In the genomic region with DNA sequence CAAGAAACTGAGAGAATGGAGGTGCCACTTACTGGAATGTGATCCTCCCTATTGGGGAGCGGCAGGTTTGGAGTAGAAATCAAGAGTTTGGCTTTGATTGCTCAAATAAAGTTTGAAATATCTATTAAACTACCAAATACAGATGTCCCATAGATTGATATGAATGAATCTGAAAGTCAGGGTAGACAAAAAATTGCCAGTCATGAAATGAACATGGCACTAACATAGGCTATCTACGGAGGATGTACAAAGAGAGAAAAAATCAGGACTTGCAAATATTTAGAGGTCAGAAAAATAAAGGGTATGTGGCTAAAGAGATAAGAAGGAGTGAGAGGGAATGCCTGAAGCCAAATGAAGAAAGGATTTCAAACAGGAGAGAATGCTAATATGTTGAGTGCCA, we compare ENCODE assay signal across 23 cellular contexts.
A peak's percentile ranks its signal among the peaks of the same experiment; 100 is the strongest.
DNase-seq lines count a peak whose midpoint lies in the region; ATAC-seq, FAIRE-seq and TF ChIP-seq lines count a peak whose summit lies in the region.
"Had no signal": no experiment of that assay in that cellular context is flagged by ENCODE, and none has a peak within 500 bp of the region (broad histone marks: within the 10 kb centered on the region; RNA-seq: fewer than 3 reads in every experiment).

No MANE protein-coding gene starts in this region.

- no peak for TF ChIP-seq POLR2A in A549 (IDR thresholded peaks at IDR 0.05; ENCODE audit: low read length)

- CTCF ChIA-PET in A549 (lab: Yijun Ruan, JAX) (no interaction called here), Caco-2 (lab: Charles Lee) (no interaction called here)

- no peak overlapping the region for H2BK5ac ChIP-seq in mesendoderm (ENCODE audit: low read length)

- H3K79me1 ChIP-seq in mesendoderm (ENCODE audit: low read length) = no peaks in the 10 kb centered on the region

- H3K4me1 ChIP-seq in A549 = no peaks in the 10 kb centered on the region
- peaks cover 29% of the 10 kb centered on the region for H3K4me1 ChIP-seq in Caco-2
- H3K4me1 ChIP-seq in mesendoderm (ENCODE audit: control insufficient read depth, low read depth, low read length) = no peaks in the 10 kb centered on the region
- H3K4me1 ChIP-seq: BLaER1 treated with 17β-estradiol and CSF1 and Interleukin-3, amounts not matched to agents 10 nM and 100 nM had no signal

- H3K4me1 Mint-ChIP-seq in Caco-2 (ENCODE audit: low read depth, unreplicated experiment) = peaks cover 15% of the 10 kb centered on the region
- H3K4me1 Mint-ChIP-seq in activated T-helper 17 cell treated with anti-CD3 and anti-CD28 coated beads, Interleukin-2, amount 50 U/mL, for 72 hours = no peaks in the 10 kb centered on the region
- H3K4me1 Mint-ChIP-seq: B cell had no signal

- H4K5ac ChIP-seq in mesendoderm (ENCODE audit: low read length) = no peak overlapping the region

- DNase-seq in A549 (ENCODE audit: low read depth in 1 of 2, low spot score in 1 of 2) = no peak
- no peak for DNase-seq in Caco-2
- peak; percentile 75 for DNase-seq in mesendoderm
- DNase-seq in NCI-H2107 (lab: John Stamatoyannopoulos, UW) = no peak
- DNase-seq: 8988T; AML-193; CD4-positive, alpha-beta T cell; CD8-positive, alpha-beta T cell; DMS 273 treated with DMSO at 0.1 percent for 48 hours; DMS153; DMS53; DMS79; DND-41; EL; GDM1 had no signal

- FAIRE-seq in A549 (lab: Jason Lieb, UNC) = no peak
- FAIRE-seq: A204.1, GM12878, GM12892, GM18507 had no signal

- no peak overlapping the region for H3K23ac ChIP-seq in mesendoderm (ENCODE audit: low read length)

- no peaks in the 10 kb centered on the region for H3K9me3 ChIP-seq in A549
- no peaks in the 10 kb centered on the region for H3K9me3 ChIP-seq in Caco-2
- H3K9me3 ChIP-seq: BLaER1 treated with 17β-estradiol and CSF1 and Interleukin-3, amounts not matched to agents 10 nM and 100 nM had no signal

- H3K27me3 Mint-ChIP-seq in Caco-2 (ENCODE audit: insufficient read depth, unreplicated experiment) = no peaks in the 10 kb centered on the region
- no peaks in the 10 kb centered on the region for H3K27me3 Mint-ChIP-seq in activated T-helper 17 cell treated with anti-CD3 and anti-CD28 coated beads, Interleukin-2, amount 50 U/mL, for 72 hours
- H3K27me3 Mint-ChIP-seq: B cell; CD4-positive, alpha-beta T cell had no signal

- H3K36me3 ChIP-seq in Caco-2 (ENCODE audit: control insufficient read depth, insufficient read depth, low read length) = no peaks in the 10 kb centered on the region
- H3K36me3 ChIP-seq in mesendoderm (ENCODE audit: control insufficient read depth, insufficient read depth, low read length) = no peaks in the 10 kb centered on the region
- H3K36me3 ChIP-seq: BLaER1 treated with 17β-estradiol and CSF1 and Interleukin-3, amounts not matched to agents 10 nM and 100 nM had no signal

- H3K27ac ChIP-seq in A549 = no peak overlapping the region
- no peak overlapping the region for H3K27ac ChIP-seq in mesendoderm (ENCODE audit: low read depth, low read length)
- H3K27ac ChIP-seq: BLaER1 treated with 17β-estradiol and CSF1 and Interleukin-3, amounts not matched to agents 10 nM and 100 nM; C4-2B had no signal

- no peak overlapping the region for H3K4me3 Mint-ChIP-seq in Caco-2 (ENCODE audit: unreplicated experiment)
- H3K4me3 Mint-ChIP-seq in activated T-helper 17 cell treated with anti-CD3 and anti-CD28 coated beads, Interleukin-2, amount 50 U/mL, for 72 hours = no peak overlapping the region
- H3K4me3 Mint-ChIP-seq: B cell; CD4-positive, alpha-beta T cell; CD8-positive, alpha-beta T cell had no signal

- H4K8ac ChIP-seq in mesendoderm (ENCODE audit: low read depth, low read length) = no peak overlapping the region

- TF ChIP-seq RAD21 in A549 (conservative IDR thresholded peaks at IDR 0.05 in 1 of 2, IDR thresholded peaks at IDR 0.05 in 1 of 2) = no peak

- H3K18ac ChIP-seq in mesendoderm (ENCODE audit: low read length) = no peak overlapping the region

- H3K9ac ChIP-seq in mesendoderm (ENCODE audit: low read length) = no peak overlapping the region
- H3K9ac ChIP-seq: BLaER1 treated with 17β-estradiol and CSF1 and Interleukin-3, amounts not matched to agents 10 nM and 100 nM had no signal

- WGBS in A549 (ENCODE audit: missing lambda C conversion rate) = 3% methylated on average over 2 of the region's 2 CpGs
- no CpG with 5 or more reads among the region's 2 CpGs for WGBS in mesendoderm (ENCODE audit: extremely low coverage, insufficient coverage, low lambda C conversion rate)

- no peaks in the 10 kb centered on the region for H3K27me3 ChIP-seq in Caco-2 (replicated peaks; ENCODE audit: control insufficient read depth, insufficient read depth, low read length)
- H3K27me3 ChIP-seq in mesendoderm (ENCODE audit: insufficient read depth, low read length, poor library complexity) = no peaks in the 10 kb centered on the region
- H3K27me3 ChIP-seq: BLaER1 treated with 17β-estradiol and CSF1 and Interleukin-3, amounts not matched to agents 10 nM and 100 nM had no signal

- H2BK15ac ChIP-seq in mesendoderm (replicated peaks; ENCODE audit: low read depth) = no peak overlapping the region

- H3K79me2 ChIP-seq in mesendoderm (ENCODE audit: control insufficient read depth, insufficient read depth, low read length) = no peaks in the 10 kb centered on the region

- BruUV-seq in Caco-2 (replicated peaks; lab: Mats Ljungman, UMichigan) = no TSS peak

- H3K36me3 Mint-ChIP-seq in Caco-2 (ENCODE audit: insufficient read depth, unreplicated experiment) = no peaks in the 10 kb centered on the region
- no peaks in the 10 kb centered on the region for H3K36me3 Mint-ChIP-seq in activated T-helper 17 cell treated with anti-CD3 and anti-CD28 coated beads, Interleukin-2, amount 50 U/mL, for 72 hours (ENCODE audit: low read depth)
- H3K36me3 Mint-ChIP-seq: CD8-positive, alpha-beta T cell had no signal

- H3K4ac ChIP-seq in mesendoderm (ENCODE audit: low read depth, low read length) = no peak overlapping the region

- H2BK120ac ChIP-seq in mesendoderm (ENCODE audit: low read depth, low read length) = no peak overlapping the region

- POLR2A ChIA-PET in A549 (lab: Yijun Ruan, JAX) = no interaction called here
- POLR2A ChIA-PET in Caco-2 (lab: Charles Lee) = no interaction called here

- H2AK5ac ChIP-seq in mesendoderm (ENCODE audit: low read length) = no peak overlapping the region

- TF ChIP-seq CTCF in A549 (IDR thresholded peaks at IDR 0.05) (no peak), Caco-2 (IDR thresholded peaks at IDR 0.05; ENCODE audit: insufficient read depth in 1 of 2, low read depth in 1 of 2, low read length in 1 of 2, severe bottlenecking in 1 of 2, unreplicated experiment in 1 of 2) (no peak)

- no peak overlapping the region for H3K56ac ChIP-seq in mesendoderm (ENCODE audit: low read length)

- H3K4me2 ChIP-seq in A549 (no peak overlapping the region), mesendoderm (ENCODE audit: low read length) (no peak overlapping the region)
- H3K4me2 ChIP-seq: BLaER1 treated with 17β-estradiol and CSF1 and Interleukin-3, amounts not matched to agents 10 nM and 100 nM had no signal

- intact Hi-C loops in Caco-2 (cut with micrococcal nuclease; ENCODE audit: unreplicated experiment) = no loop called here

- H3K9me3 Mint-ChIP-seq in Caco-2 (ENCODE audit: unreplicated experiment) = no peaks in the 10 kb centered on the region
- H3K9me3 Mint-ChIP-seq in activated T-helper 17 cell treated with anti-CD3 and anti-CD28 coated beads, Interleukin-2, amount 50 U/mL, for 72 hours = peaks cover 13% of the 10 kb centered on the region

- no peak for ATAC-seq in A549
- no peak for ATAC-seq in activated T-helper 17 cell treated with anti-CD3 and anti-CD28 coated beads, Interleukin-2, amount 50 U/mL, for 72 hours (replicated peaks)
- ATAC-seq: CD8-positive, alpha-beta T cell; GM12878 had no signal

- peak overlapping the region; percentile 4 for H3K27ac Mint-ChIP-seq in Caco-2 (ENCODE audit: unreplicated experiment)
- H3K27ac Mint-ChIP-seq in activated T-helper 17 cell treated with anti-CD3 and anti-CD28 coated beads, Interleukin-2, amount 50 U/mL, for 72 hours = no peak overlapping the region
- H3K27ac Mint-ChIP-seq: B cell; CD4-positive, alpha-beta T cell; CD8-positive, alpha-beta T cell had no signal

- H3K4me3 ChIP-seq in A549 = no peak overlapping the region
- H3K4me3 ChIP-seq in Caco-2 (ENCODE audit: low read depth, low read length) = no peak overlapping the region
- H3K4me3 ChIP-seq in mesendoderm (ENCODE audit: low read length) = no peak overlapping the region
- H3K4me3 ChIP-seq: BLaER1 treated with 17β-estradiol and CSF1 and Interleukin-3, amounts not matched to agents 10 nM and 100 nM; GM12878 had no signal

- TF ChIP-seq EP300 in A549 (IDR thresholded peaks at IDR 0.05) = no peak

TF ChIP-seq in A549, 52 proteins besides CTCF, POLR2A, EP300 and RAD21:
- TF ChIP-seq JUN (IDR thresholded peaks at IDR 0.05) = no peak
- peak; percentile 74 for TF ChIP-seq NFE2L2 (conservative IDR thresholded peaks at IDR 0.05; ENCODE audit: low read length)
